Comparison of ENCODE assay signal across 7 cellular contexts in the genomic region with DNA sequence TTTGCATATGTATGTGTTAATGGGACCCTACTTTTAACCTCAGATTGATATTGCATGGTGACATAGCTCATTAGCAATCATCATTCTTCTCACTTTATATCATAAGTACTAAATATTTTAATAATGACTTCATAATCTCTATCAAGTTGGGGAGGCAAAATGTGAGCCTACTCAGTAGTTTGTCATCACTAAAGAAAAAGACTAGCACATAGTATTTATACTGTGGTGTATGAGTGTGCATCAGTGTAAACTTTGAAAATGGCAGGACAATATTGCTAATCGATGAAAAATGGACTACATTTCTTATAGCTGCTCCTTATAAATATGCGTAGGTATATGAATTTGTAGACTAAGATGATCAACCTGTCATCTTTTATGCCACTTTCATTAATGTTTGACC.
"Had no signal": no experiment of that assay in that cellular context is flagged by ENCODE, and none has a peak within 500 bp of the region (broad histone marks: within the 10 kb centered on the region; RNA-seq: fewer than 3 reads in every experiment).

No MANE protein-coding gene starts in this region.

- H3K4me2 ChIP-seq: GM23338 had no signal

- H3K4me3 ChIP-seq: GM23338, HAP-1 had no signal

- H3K4me1 ChIP-seq: HAP-1 had no signal

- H2AFZ ChIP-seq: GM23338 had no signal

- DNase-seq: GOT3, H7, H9, HFFc6 had no signal

- H3K36me3 ChIP-seq: HAP-1 had no signal

- H3K9me3 ChIP-seq: HAP-1 had no signal

- ATAC-seq: GM23338, HCT116 had no signal
